ENCODE assay signal across 8 cellular contexts in genomic region chr16:27242868-27243590, GRCh38.
DNase-seq lines count a peak whose midpoint lies in the region; ATAC-seq and TF ChIP-seq lines count a peak whose summit lies in the region.

No MANE protein-coding gene starts in this region.

- H3K4me3 ChIP-seq in BLaER1 treated with 17β-estradiol and CSF1 and Interleukin-3, amounts not matched to agents 10 nM and 100 nM, result peak overlapping the region in 7 of 10 experiments; percentile 3 to 46 (median 36); a peak in 12 of 20 replicates
- peak overlapping the region; percentile 39 for H3K4me3 ChIP-seq in fibroblast of pulmonary artery (replicated peaks; ENCODE audit: low read depth, low read length)

- peaks cover 0 to 5% (median 0%) of the 10 kb centered on the region in 11 experiments; a peak in 1 of 22 replicates for H3K36me3 ChIP-seq in BLaER1 treated with 17β-estradiol and CSF1 and Interleukin-3, amounts not matched to agents 10 nM and 100 nM

- TF ChIP-seq CTCF in fibroblast of pulmonary artery (IDR thresholded peaks at IDR 0.05; ENCODE audit: low read length, missing control alignments), result no peak

- peak overlapping the region in 9 of 11 experiments; percentile 38 to 67 (median 52); a peak in 15 of 22 replicates for H3K9ac ChIP-seq in BLaER1 treated with 17β-estradiol and CSF1 and Interleukin-3, amounts not matched to agents 10 nM and 100 nM

- peak overlapping the region; percentile 74 to 91 (median 86) for H3K4me2 ChIP-seq in BLaER1 treated with 17β-estradiol and CSF1 and Interleukin-3, amounts not matched to agents 10 nM and 100 nM

- H3K27me3 ChIP-seq in BLaER1 treated with 17β-estradiol and CSF1 and Interleukin-3, amounts not matched to agents 10 nM and 100 nM, result no peaks in the 10 kb centered on the region

- peak overlapping the region; percentile 12 to 73 (median 48); a peak in 17 of 22 replicates for H3K27ac ChIP-seq in BLaER1 treated with 17β-estradiol and CSF1 and Interleukin-3, amounts not matched to agents 10 nM and 100 nM

- peak; percentile 53 for ATAC-seq in HG03354 (IDR thresholded peaks at IDR 0.05; ENCODE audit: poor library complexity, severe bottlenecking, unreplicated experiment)

- DNase-seq in activated CD4-positive, alpha-beta T cell treated with anti-CD3 and anti-CD28 coated beads, Interleukin-2, amount 50 U/mL, for 1 hour, result peak; percentile 37
- DNase-seq in fibroblast of pulmonary artery (ENCODE audit: low read depth) (peak; percentile 95), non-pigmented ciliary epithelial cell (ENCODE audit: low read depth) (peak; percentile 91), NCI-H1930 (lab: John Stamatoyannopoulos, UW) (no peak), NAMALWA (ENCODE audit: low spot score) (no peak)
- DNase-seq in NK-92 treated with Interleukin-12 subunit alpha and Interleukin-12 subunit beta, amount 100 ng/mL, for 24 hours (lab: John Stamatoyannopoulos, UW), result no peak

- peaks cover 0 to 11% (median 4%) of the 10 kb centered on the region in 11 experiments; a peak in 9 of 22 replicates for H3K9me3 ChIP-seq in BLaER1 treated with 17β-estradiol and CSF1 and Interleukin-3, amounts not matched to agents 10 nM and 100 nM (replicated peaks in 1 of 11)

- peaks cover 35 to 96% (median 71%) of the 10 kb centered on the region in 10 experiments for H3K4me1 ChIP-seq in BLaER1 treated with 17β-estradiol and CSF1 and Interleukin-3, amounts not matched to agents 10 nM and 100 nM

- no peaks in the 10 kb centered on the region for H4K20me1 ChIP-seq in BLaER1 treated with 17β-estradiol and CSF1 and Interleukin-3, amounts not matched to agents 10 nM and 100 nM

Comparison
In these comparisons a context has a peak if more than half of its experiments do, and no peak if none do; other contexts are left out.
1. DNase-seq: peak in activated CD4-positive, alpha-beta T cell treated with anti-CD3 and anti-CD28 coated beads, Interleukin-2, amount 50 U/mL, for 1 hour (single experiment), fibroblast of pulmonary artery (single experiment) and non-pigmented ciliary epithelial cell (single experiment); none in NCI-H1930 (0 of 2), NAMALWA (single experiment) and NK-92 treated with Interleukin-12 subunit alpha and Interleukin-12 subunit beta, amount 100 ng/mL, for 24 hours (single experiment).